12 cellular contexts compared by ENCODE assay signal in the genomic region with DNA sequence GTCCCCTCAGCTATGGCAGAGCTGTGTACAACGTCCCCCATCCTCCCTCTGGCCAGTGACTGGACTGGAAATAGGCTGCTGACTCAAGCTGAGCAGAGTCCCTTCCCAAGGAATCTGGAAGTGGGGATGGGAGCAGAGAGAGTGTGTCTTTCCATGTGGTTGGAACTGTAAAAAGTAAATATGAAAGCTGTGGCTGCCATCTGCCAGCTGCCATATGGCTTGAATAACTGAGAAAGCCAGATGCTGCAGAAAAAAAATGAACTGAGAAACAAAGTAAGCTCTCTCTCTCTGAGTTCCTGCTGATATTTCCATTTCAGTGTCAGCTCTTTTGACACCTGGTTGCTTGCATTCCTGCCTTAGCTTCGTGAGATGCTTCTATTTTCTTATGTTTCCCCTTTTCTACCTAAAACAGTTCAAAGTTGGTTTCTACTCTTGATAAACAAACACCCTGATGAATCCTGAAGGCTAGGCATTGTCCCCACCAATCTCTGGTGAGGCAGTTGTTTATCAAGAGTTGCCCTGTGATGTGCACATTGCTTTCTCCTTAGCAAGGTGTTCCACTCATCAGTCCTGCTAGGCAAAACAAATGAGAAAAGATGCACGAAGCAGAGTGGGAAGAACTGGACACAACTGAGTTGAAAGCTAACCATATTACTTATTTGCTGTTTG. TPM values are rescaled to one million over a fixed set of nuclear protein-coding genes. Genes with fewer than 3 reads are reported as not detected.
DNase-seq lines count a peak whose midpoint lies in the region; ATAC-seq and TF ChIP-seq lines count a peak whose summit lies in the region.
"Had no signal": no experiment of that assay in that cellular context is flagged by ENCODE, and none has a peak within 500 bp of the region (broad histone marks: within the 10 kb centered on the region; RNA-seq: fewer than 3 reads in every experiment).

No MANE protein-coding gene starts in this region.

- CTCF ChIA-PET in Caco-2 (lab: Charles Lee), result no interaction called here
- CTCF ChIA-PET in naive thymus-derived CD4-positive, alpha-beta T cell (lab: Charles Lee), result no interaction called here

- H3K36me3 Mint-ChIP-seq in Caco-2 (ENCODE audit: insufficient read depth, unreplicated experiment), result no peaks in the 10 kb centered on the region
- peaks cover 0 to 7% (median 2%) of the 10 kb centered on the region in 5 donors for H3K36me3 Mint-ChIP-seq in naive thymus-derived CD4-positive, alpha-beta T cell

- no peak for TF ChIP-seq CTCF in uterus (IDR thresholded peaks at IDR 0.05)
- TF ChIP-seq CTCF in Caco-2 (IDR thresholded peaks at IDR 0.05; ENCODE audit: insufficient read depth in 1 of 2, low read depth in 1 of 2, low read length in 1 of 2, severe bottlenecking in 1 of 2, unreplicated experiment in 1 of 2), result no peak

- no peak for TF ChIP-seq POLR2A in uterus (IDR thresholded peaks at IDR 0.05)

- intact Hi-C loops in uterus (cut with DNase I; ENCODE audit: low total_unique reads) (no loop called here), Caco-2 (cut with micrococcal nuclease; ENCODE audit: unreplicated experiment) (no loop called here)
- intact Hi-C loops in naive thymus-derived CD4-positive, alpha-beta T cell (cut with micrococcal nuclease), result no loop called here

- no peak overlapping the region for H3K27ac Mint-ChIP-seq in Caco-2 (ENCODE audit: unreplicated experiment)
- no peak overlapping the region for H3K27ac Mint-ChIP-seq in naive thymus-derived CD4-positive, alpha-beta T cell

- no peak overlapping the region for H3K27ac ChIP-seq in uterus
- no peak overlapping the region for H3K27ac ChIP-seq in naive thymus-derived CD4-positive, alpha-beta T cell (ENCODE audit: low read depth, low read length)
- H3K27ac ChIP-seq: HL-60 had no signal

- H3K4me3 Mint-ChIP-seq in Caco-2 (ENCODE audit: unreplicated experiment), result no peak overlapping the region
- H3K4me3 Mint-ChIP-seq in naive thymus-derived CD4-positive, alpha-beta T cell, result no peak overlapping the region

- H3K9me3 ChIP-seq in uterus, result no peaks in the 10 kb centered on the region
- no peaks in the 10 kb centered on the region for H3K9me3 ChIP-seq in Caco-2
- H3K9me3 ChIP-seq in naive thymus-derived CD4-positive, alpha-beta T cell (ENCODE audit: control insufficient read depth in 2 of 3, low read length in 3 of 3), result no peaks in the 10 kb centered on the region

- peak; percentile 85 for DNase-seq in NCI-H69 (lab: John Stamatoyannopoulos, UW)
- peak; percentile 8 for DNase-seq in pons (ENCODE audit: low spot score)
- no peak for DNase-seq in uterus
- DNase-seq in Caco-2, result no peak
- DNase-seq in naive thymus-derived CD4-positive, alpha-beta T cell, result no peak
- no peak for DNase-seq in NOMO-1 (lab: John Stamatoyannopoulos, UW; ENCODE audit: unreplicated experiment in 2 of 2)
- DNase-seq: activated effector memory CD4-positive, alpha-beta T cell treated with anti-CD3 and anti-CD28 coated beads, Interleukin-2, amount 50 U/mL, for 16 hours; kidney; NCI-H345 had no signal

- H3K36me3 ChIP-seq in uterus, result no peaks in the 10 kb centered on the region
- no peaks in the 10 kb centered on the region for H3K36me3 ChIP-seq in Caco-2 (ENCODE audit: control insufficient read depth, insufficient read depth, low read length)
- no peaks in the 10 kb centered on the region for H3K36me3 ChIP-seq in naive thymus-derived CD4-positive, alpha-beta T cell (ENCODE audit: control insufficient read depth in 2 of 3, insufficient read depth in 3 of 3, low read length in 3 of 3)

- H3K27me3 Mint-ChIP-seq in Caco-2 (ENCODE audit: insufficient read depth, unreplicated experiment), result no peaks in the 10 kb centered on the region
- H3K27me3 Mint-ChIP-seq in naive thymus-derived CD4-positive, alpha-beta T cell, result no peaks in the 10 kb centered on the region

- H3K27me3 ChIP-seq in uterus (no peaks in the 10 kb centered on the region), Caco-2 (replicated peaks; ENCODE audit: control insufficient read depth, insufficient read depth, low read length) (no peaks in the 10 kb centered on the region)
- no peaks in the 10 kb centered on the region for H3K27me3 ChIP-seq in naive thymus-derived CD4-positive, alpha-beta T cell (ENCODE audit: control insufficient read depth in 2 of 2, insufficient read depth in 2 of 2, low read length in 2 of 2)

- ATAC-seq in GM18907 (IDR thresholded peaks at IDR 0.05; ENCODE audit: unreplicated experiment) (peak; percentile 72), HG02623 (IDR thresholded peaks at IDR 0.05; ENCODE audit: unreplicated experiment) (peak; percentile 70)
- ATAC-seq in naive thymus-derived CD4-positive, alpha-beta T cell, result no peak

- no peaks in the 10 kb centered on the region for H3K4me1 Mint-ChIP-seq in Caco-2 (ENCODE audit: low read depth, unreplicated experiment)
- H3K4me1 Mint-ChIP-seq in naive thymus-derived CD4-positive, alpha-beta T cell, result peaks cover 0 to 2% (median 0%) of the 10 kb centered on the region in 7 donors

- H3K9me3 Mint-ChIP-seq in Caco-2 (ENCODE audit: unreplicated experiment), result no peaks in the 10 kb centered on the region
- H3K9me3 Mint-ChIP-seq in naive thymus-derived CD4-positive, alpha-beta T cell, result no peaks in the 10 kb centered on the region

- H3K4me3 ChIP-seq in uterus, result no peak overlapping the region
- H3K4me3 ChIP-seq in Caco-2 (ENCODE audit: low read depth, low read length), result no peak overlapping the region
- no peak overlapping the region for H3K4me3 ChIP-seq in naive thymus-derived CD4-positive, alpha-beta T cell (ENCODE audit: low read length)

- POLR2A ChIA-PET in Caco-2 (lab: Charles Lee), result no interaction called here
- POLR2A ChIA-PET in naive thymus-derived CD4-positive, alpha-beta T cell (lab: Charles Lee), result no interaction called here

- no TSS peak for BruUV-seq in Caco-2 (replicated peaks; lab: Mats Ljungman, UMichigan)

- no peaks in the 10 kb centered on the region for H3K4me1 ChIP-seq in uterus
- H3K4me1 ChIP-seq in Caco-2, result no peaks in the 10 kb centered on the region
- no peaks in the 10 kb centered on the region for H3K4me1 ChIP-seq in naive thymus-derived CD4-positive, alpha-beta T cell (ENCODE audit: control insufficient read depth in 2 of 2, insufficient read depth in 2 of 2, low read length in 2 of 2)

RNA-seq across cellular contexts. Expression of gene DR1, which starts 16.8 kb away (rescaled TPM):
- total RNA-seq in uterus (10 to 100 TPM; 19.5 to 83.1 (median 46.1) TPM), Caco-2 (2022) (29.9 and 30.5 TPM in 2 replicates)
- total RNA-seq in naive thymus-derived CD4-positive, alpha-beta T cell, result 100 to 1,000 TPM in 1 of 5 experiments, 10 to 100 TPM in 4; 46.2 to 104 (median 62.7) TPM
- polyA plus RNA-seq in naive thymus-derived CD4-positive, alpha-beta T cell, result 10 to 100 TPM; 57.9 to 84.3 TPM

Comparison
In these comparisons a context has a peak if more than half of its experiments do, and no peak if none do; other contexts are left out.
1. DNase-seq: peak in NCI-H69 (single experiment) and pons (single experiment); none in uterus (0 of 2), Caco-2 (0 of 2), naive thymus-derived CD4-positive, alpha-beta T cell (0 of 9) and NOMO-1 (0 of 2).